ENCODE assay signal across 8 cellular contexts in genomic region chr1:36134805-36135339, GRCh38. TPM values are rescaled to one million over a fixed set of nuclear protein-coding genes. Genes with fewer than 3 reads are reported as not detected.
DNase-seq lines count a peak whose midpoint lies in the region; ATAC-seq and TF ChIP-seq lines count a peak whose summit lies in the region.

No MANE protein-coding gene starts in this region.

- TF ChIP-seq CTCF in C4-2B (conservative IDR thresholded peaks at IDR 0.05) (peak; percentile 79), GM20000 (IDR thresholded peaks at IDR 0.05; ENCODE audit: extremely low read depth, missing control alignments) (peak; percentile 48)

- intact Hi-C loops in left colon (cut with DNase I, micrococcal nuclease), result no loop called here

- ATAC-seq in left colon, result peak; percentile 39
- ATAC-seq in GM21528 (IDR thresholded peaks at IDR 0.05; ENCODE audit: low FRiP score, unreplicated experiment), result no peak

- peak; percentile 79 for DNase-seq in GM20000 (ENCODE audit: low spot score)
- peak; percentile 69 for DNase-seq in RPMI8226
- DNase-seq in caudate nucleus (lab: John Stamatoyannopoulos, UW), result peak in 33 of 61 donors; percentile 8 to 50 (median 22)
- peak in 1 of 2 donors; percentile 62 for DNase-seq in left colon
- DNase-seq in stromal cell of bone marrow (ENCODE audit: low read depth), result peak; percentile 36
- DNase-seq in NCI-H1694 treated with DMSO at 0.1 percent for 48 hours (lab: John Stamatoyannopoulos, UW), result no peak

- H3K27ac ChIP-seq in C4-2B (no peak overlapping the region), caudate nucleus (ENCODE audit: low read depth, low read length) (peak overlapping the region; percentile 70)

RNA-seq across cellular contexts. Expression of gene COL8A2, which starts 9.8 kb away (rescaled TPM):
- total RNA-seq in left colon, result 1 to 10 TPM in 1 of 2 donors, under 1 TPM in 1; 0.55 to 1.8 TPM

RNA-seq across cellular contexts. Expression of gene TRAPPC3, which starts 14.4 kb away (rescaled TPM):
- total RNA-seq in left colon, result 10 to 100 TPM; 62.4 to 63.0 TPM

RNA-seq across cellular contexts. Expression of gene MAP7D1, which starts 21.1 kb away (rescaled TPM):
- total RNA-seq in left colon, result 10 to 100 TPM; 38.3 to 62.5 TPM

RNA-seq across cellular contexts. Expression of gene ADPRS, which starts 46.2 kb away (rescaled TPM):
- total RNA-seq in left colon, result 10 to 100 TPM; 22.2 to 22.3 TPM

RNA-seq across cellular contexts. Expression of gene TEKT2, which starts 51.0 kb away (rescaled TPM):
- not detected for total RNA-seq in left colon
